20 cellular contexts compared by ENCODE assay signal in genomic region chrX:38006283-38006682, GRCh38. TPM values are rescaled to one million over a fixed set of nuclear protein-coding genes. Genes with fewer than 3 reads are reported as not detected.
DNase-seq lines count a peak whose midpoint lies in the region; ATAC-seq and TF ChIP-seq lines count a peak whose summit lies in the region.
"Had no signal": no experiment of that assay in that cellular context is flagged by ENCODE, and none has a peak within 500 bp of the region (broad histone marks: within the 10 kb centered on the region; RNA-seq: fewer than 3 reads in every experiment).

TSS of gene SYTL5 (plus strand) at chrX:38006553. CDS start at chrX:38033890, 27,337 bp downstream.

- H3K4me1 ChIP-seq in transverse colon = no peaks in the 10 kb centered on the region
- H3K4me1 ChIP-seq: ascending aorta had no signal

- no peak for TF ChIP-seq CTCF in transverse colon (IDR thresholded peaks at IDR 0.05)

- H3K9me3 ChIP-seq in transverse colon = no peaks in the 10 kb centered on the region

- peak within 1 kb of the TSS; percentile 49 to 72 (median 66) for H3K27ac ChIP-seq in transverse colon
- H3K27ac ChIP-seq: ascending aorta, PC-9 had no signal

- intact Hi-C loops in left colon (cut with DNase I, micrococcal nuclease) = no loop called here
- intact Hi-C loops in transverse colon (cut with DNase I; ENCODE audit: low total_unique reads) = no loop called here

- in situ Hi-C loops in SK-MEL-5 (cut with HindIII; ENCODE audit: low pct_unique_long_range_greater_than_20kb, low sequenced_read_pairs) (no loop called here), transverse colon (cut with MboI; ENCODE audit: low pct_ligation_motif_present in 1 of 4, low pct_unique_long_range_greater_than_20kb in 1 of 4, low sequenced_read_pairs in 3 of 4) (no loop called here)

- ATAC-seq in left colon (peak; percentile 98), HG03457 (IDR thresholded peaks at IDR 0.05; ENCODE audit: unreplicated experiment) (no peak)
- ATAC-seq: stimulated activated naive CD8-positive, alpha-beta T cell treated with anti-CD3 and anti-CD28 coated beads, Interleukin-15, Interleukin-2, amounts not matched to agents 100 U/mL and 50 U/mL, for 24 hours had no signal

- 22 to 31% methylated on average over 1 of the region's 1 CpG for WGBS in transverse colon (ENCODE audit: low coverage in 1 of 2), 2 donors

- no peaks in the 10 kb centered on the region for H3K36me3 ChIP-seq in transverse colon
- H3K36me3 ChIP-seq: ascending aorta had no signal

- TF ChIP-seq POLR2A in transverse colon (IDR thresholded peaks at IDR 0.05) = no peak

- TF ChIP-seq EP300 in transverse colon (IDR thresholded peaks at IDR 0.05; ENCODE audit: low read depth) = no peak

- peak; percentile 41 for DNase-seq in NCI-H510A treated with DMSO at 0.1 percent for 48 hours (lab: John Stamatoyannopoulos, UW)
- no peak for DNase-seq in NCI-H510A (lab: John Stamatoyannopoulos, UW)
- DNase-seq in SK-MEL-5 (ENCODE audit: low read depth, low spot score) = no peak
- DNase-seq in left colon = no peak
- DNase-seq in transverse colon = no peak
- DNase-seq in cortex of kidney (lab: John Stamatoyannopoulos, UW) = no peak
- DNase-seq in glomerular visceral epithelial cell (ENCODE audit: extremely low spot score) = no peak
- DNase-seq: activated CD4-positive, alpha-beta T cell treated with anti-CD3 and anti-CD28 coated beads, Interleukin-2, amount 10 ng/mL, durations not matched to agents 24 days and 14 days; activated CD8-positive, alpha-beta memory T cell treated with anti-CD3 and anti-CD28 coated beads, Interleukin-2, amount 50 U/mL, for 48 hours; activated naive CD4-positive, alpha-beta T cell; dermis blood vessel endothelial cell; erythroblast; NCI-H69; PC-9; retina; stimulated activated naive CD8-positive, alpha-beta T cell treated with anti-CD3 and anti-CD28 coated beads, Interleukin-15, Interleukin-2, amounts not matched to agents 100 U/mL and 50 U/mL, for 24 hours had no signal

- peak within 1 kb of the TSS in 1 of 4 donors; percentile 18 for H3K4me3 ChIP-seq in transverse colon
- H3K4me3 ChIP-seq: ascending aorta, PC-9 had no signal

- no peaks in the 10 kb centered on the region for H3K27me3 ChIP-seq in transverse colon
- H3K27me3 ChIP-seq: ascending aorta had no signal

RNA-seq across cellular contexts. Expression of gene SYTL5, which starts in this region (rescaled TPM):
- total RNA-seq in SK-MEL-5 (2014; rRNA removed; shearing (Covaris generic)) = 67.0 and 69.1 TPM in 2 replicates
- 23.5 and 32.5 TPM in 2 replicates for polyA plus RNA-seq in SK-MEL-5 (2015; cell fraction: cytosol; rRNA removed)
- 22.1 and 26.0 TPM in 2 replicates for polyA plus RNA-seq in SK-MEL-5 (2015; cell fraction: nucleus; rRNA removed)
- total RNA-seq in left colon (10 to 100 TPM in 1 of 2 donors, 1 to 10 TPM in 1; 10.0 to 15.6 TPM), transverse colon (1 to 10 TPM in 3 of 4 donors, under 1 TPM in 1; 0.60 to 8.1 (median 5.5) TPM)
- total RNA-seq: activated CD4-positive, alpha-beta T cell treated with anti-CD3 and anti-CD28 coated beads, Interleukin-2, amount 10 ng/mL, durations not matched to agents 24 days and 14 days; ascending aorta; lung microvascular endothelial cell; PC-9 had no signal
- polyA plus RNA-seq: CD14-positive monocyte had no signal
